Comparison of ENCODE assay signal across 2 cellular contexts in the genomic region with DNA sequence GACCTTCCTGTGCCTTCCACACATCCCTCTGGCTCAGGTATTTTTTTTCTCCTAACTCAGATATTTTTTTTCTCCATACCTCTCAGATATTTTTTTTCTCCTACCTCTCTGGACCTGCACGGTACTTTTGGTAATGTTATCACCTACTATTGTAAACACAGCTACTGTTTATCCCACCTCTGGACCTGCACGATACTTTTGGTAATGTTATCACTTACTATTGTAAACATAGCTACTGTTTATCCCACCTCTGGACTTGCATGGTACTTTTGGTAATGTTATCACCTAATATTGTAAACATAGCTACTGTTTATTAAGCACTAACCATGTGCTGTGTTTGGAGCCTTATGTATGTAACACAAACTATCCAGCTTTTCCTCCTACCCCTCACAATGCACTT.
TF ChIP-seq lines count a peak whose summit lies in the region.

No MANE protein-coding gene starts in this region.

TF ChIP-seq in SK-N-SH, 30 proteins besides CTCF, POLR2A, EP300 and RAD21:
- TF ChIP-seq RXRA (IDR thresholded peaks at IDR 0.05; ENCODE audit: borderline replicate concordance, low read depth) (no peak), YY1 (IDR thresholded peaks at IDR 0.05; ENCODE audit: low read depth) (no peak), MXI1 (IDR thresholded peaks at IDR 0.05; ENCODE audit: low read depth, low read length) (no peak), TEAD4 (IDR thresholded peaks at IDR 0.05; ENCODE audit: borderline replicate concordance, insufficient read depth) (no peak), FOXJ3 (CRISPR knock-in tag; IDR thresholded peaks at IDR 0.05) (no peak), ELF1 (IDR thresholded peaks at IDR 0.05) (no peak), FOXM1 (IDR thresholded peaks at IDR 0.05; ENCODE audit: low read depth) (no peak), TCF12 (IDR thresholded peaks at IDR 0.05) (no peak), NFIC (IDR thresholded peaks at IDR 0.05; ENCODE audit: borderline replicate concordance) (no peak), MEF2A (IDR thresholded peaks at IDR 0.05; ENCODE audit: borderline replicate concordance, low read depth) (no peak), CHD2 (IDR thresholded peaks at IDR 0.05; ENCODE audit: low read length, partially characterized antibody) (no peak), SIN3A (IDR thresholded peaks at IDR 0.05; ENCODE audit: borderline replicate concordance, low read depth, low read length) (no peak), GATA2 (CRISPR knock-in tag; IDR thresholded peaks at IDR 0.05) (no peak)
- TF ChIP-seq, protein P1, sequence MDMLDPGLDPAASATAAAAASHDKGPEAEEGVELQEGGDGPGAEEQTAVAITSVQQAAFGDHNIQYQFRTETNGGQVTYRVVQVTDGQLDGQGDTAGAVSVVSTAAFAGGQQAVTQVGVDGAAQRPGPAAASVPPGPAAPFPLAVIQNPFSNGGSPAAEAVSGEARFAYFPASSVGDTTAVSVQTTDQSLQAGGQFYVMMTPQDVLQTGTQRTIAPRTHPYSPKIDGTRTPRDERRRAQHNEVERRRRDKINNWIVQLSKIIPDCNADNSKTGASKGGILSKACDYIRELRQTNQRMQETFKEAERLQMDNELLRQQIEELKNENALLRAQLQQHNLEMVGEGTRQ (IDR thresholded peaks at IDR 0.05; ENCODE audit: borderline replicate concordance, low read depth, low read length) = no peak
- TF ChIP-seq, protein P2, sequence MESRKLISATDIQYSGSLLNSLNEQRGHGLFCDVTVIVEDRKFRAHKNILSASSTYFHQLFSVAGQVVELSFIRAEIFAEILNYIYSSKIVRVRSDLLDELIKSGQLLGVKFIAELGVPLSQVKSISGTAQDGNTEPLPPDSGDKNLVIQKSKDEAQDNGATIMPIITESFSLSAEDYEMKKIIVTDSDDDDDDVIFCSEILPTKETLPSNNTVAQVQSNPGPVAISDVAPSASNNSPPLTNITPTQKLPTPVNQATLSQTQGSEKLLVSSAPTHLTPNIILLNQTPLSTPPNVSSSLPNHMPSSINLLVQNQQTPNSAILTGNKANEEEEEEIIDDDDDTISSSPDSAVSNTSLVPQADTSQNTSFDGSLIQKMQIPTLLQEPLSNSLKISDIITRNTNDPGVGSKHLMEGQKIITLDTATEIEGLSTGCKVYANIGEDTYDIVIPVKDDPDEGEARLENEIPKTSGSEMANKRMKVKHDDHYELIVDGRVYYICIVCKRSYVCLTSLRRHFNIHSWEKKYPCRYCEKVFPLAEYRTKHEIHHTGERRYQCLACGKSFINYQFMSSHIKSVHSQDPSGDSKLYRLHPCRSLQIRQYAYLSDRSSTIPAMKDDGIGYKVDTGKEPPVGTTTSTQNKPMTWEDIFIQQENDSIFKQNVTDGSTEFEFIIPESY (IDR thresholded peaks at IDR 0.05; ENCODE audit: borderline replicate concordance, low read depth) = no peak

TF ChIP-seq in SK-N-SH treated with all-trans-retinoic acid at 6 μM for 48 hours, 23 proteins besides CTCF, POLR2A, EP300 and RAD21:
- TF ChIP-seq ZNF70 (CRISPR knock-in tag; IDR thresholded peaks at IDR 0.05) (no peak), ZNF8 (CRISPR knock-in tag; IDR thresholded peaks at IDR 0.05) (no peak), PPARA (CRISPR knock-in tag; IDR thresholded peaks at IDR 0.05; ENCODE audit: borderline replicate concordance) (no peak), TCF4 (CRISPR knock-in tag; IDR thresholded peaks at IDR 0.05; ENCODE audit: borderline replicate concordance) (no peak), ESRRG (CRISPR knock-in tag; IDR thresholded peaks at IDR 0.05) (no peak), ZFP30 (CRISPR knock-in tag; IDR thresholded peaks at IDR 0.05) (no peak), RARB (CRISPR knock-in tag; IDR thresholded peaks at IDR 0.05) (no peak)
- TF ChIP-seq, protein P3, sequence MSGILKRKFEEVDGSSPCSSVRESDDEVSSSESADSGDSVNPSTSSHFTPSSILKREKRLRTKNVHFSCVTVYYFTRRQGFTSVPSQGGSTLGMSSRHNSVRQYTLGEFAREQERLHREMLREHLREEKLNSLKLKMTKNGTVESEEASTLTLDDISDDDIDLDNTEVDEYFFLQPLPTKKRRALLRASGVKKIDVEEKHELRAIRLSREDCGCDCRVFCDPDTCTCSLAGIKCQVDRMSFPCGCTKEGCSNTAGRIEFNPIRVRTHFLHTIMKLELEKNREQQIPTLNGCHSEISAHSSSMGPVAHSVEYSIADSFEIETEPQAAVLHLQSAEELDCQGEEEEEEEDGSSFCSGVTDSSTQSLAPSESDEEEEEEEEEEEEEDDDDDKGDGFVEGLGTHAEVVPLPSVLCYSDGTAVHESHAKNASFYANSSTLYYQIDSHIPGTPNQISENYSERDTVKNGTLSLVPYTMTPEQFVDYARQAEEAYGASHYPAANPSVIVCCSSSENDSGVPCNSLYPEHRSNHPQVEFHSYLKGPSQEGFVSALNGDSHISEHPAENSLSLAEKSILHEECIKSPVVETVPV (CRISPR knock-in tag; IDR thresholded peaks at IDR 0.05) = no peak
